In the genomic region with DNA sequence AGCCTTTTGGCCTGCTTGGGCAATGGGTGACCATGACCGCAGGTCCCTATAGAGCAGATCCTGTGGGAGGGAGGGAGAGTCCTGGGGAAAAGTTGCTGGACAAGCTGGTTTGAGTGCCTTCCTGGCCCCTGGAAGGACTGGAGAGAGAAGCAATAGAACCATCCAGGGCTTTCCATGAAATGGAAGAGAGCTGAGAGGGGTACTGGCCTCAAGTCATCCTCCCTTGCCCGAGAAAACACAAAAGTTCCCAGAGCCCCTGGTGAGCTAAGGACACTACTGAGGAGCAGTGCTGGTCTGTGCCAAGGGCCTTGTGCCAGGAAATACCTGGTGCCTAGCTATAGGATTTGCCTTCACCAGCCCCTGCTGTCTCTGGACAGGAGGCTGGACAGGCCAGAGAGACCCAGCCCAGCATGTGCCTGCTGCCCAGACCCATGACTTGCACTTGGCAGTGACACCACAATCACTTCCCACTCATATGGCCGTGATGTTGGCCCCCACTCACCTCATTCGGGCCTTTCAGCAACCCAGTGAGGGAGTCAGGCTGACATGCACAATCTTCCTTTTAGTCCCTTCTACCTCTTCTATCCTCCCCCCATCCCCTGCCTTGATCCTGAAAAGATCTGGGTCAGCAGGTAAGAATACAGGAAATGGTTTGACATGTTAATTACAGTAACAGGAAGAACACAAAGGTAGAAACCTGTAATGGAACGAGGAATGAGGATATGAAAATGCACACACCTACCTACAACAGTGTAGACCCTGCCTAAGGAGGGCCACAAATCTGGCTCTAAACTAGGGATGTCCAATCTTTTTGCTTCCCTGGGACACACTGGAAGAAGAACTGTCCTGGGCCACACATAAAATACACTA, we compare ENCODE assay signal across 2 cellular contexts.
TF ChIP-seq lines count a peak whose summit lies in the region.

No MANE protein-coding gene starts in this region.

TF ChIP-seq in SK-N-SH, 30 proteins besides CTCF, POLR2A, EP300 and RAD21 (continued from another document):
- TF ChIP-seq CHD2 (IDR thresholded peaks at IDR 0.05; ENCODE audit: low read length, partially characterized antibody) (no peak), FOXJ3 (CRISPR knock-in tag; IDR thresholded peaks at IDR 0.05) (no peak), GABPA (IDR thresholded peaks at IDR 0.05; ENCODE audit: low read depth) (no peak), SIN3A (IDR thresholded peaks at IDR 0.05; ENCODE audit: borderline replicate concordance, low read depth, low read length) (no peak)
- TF ChIP-seq, protein P1, sequence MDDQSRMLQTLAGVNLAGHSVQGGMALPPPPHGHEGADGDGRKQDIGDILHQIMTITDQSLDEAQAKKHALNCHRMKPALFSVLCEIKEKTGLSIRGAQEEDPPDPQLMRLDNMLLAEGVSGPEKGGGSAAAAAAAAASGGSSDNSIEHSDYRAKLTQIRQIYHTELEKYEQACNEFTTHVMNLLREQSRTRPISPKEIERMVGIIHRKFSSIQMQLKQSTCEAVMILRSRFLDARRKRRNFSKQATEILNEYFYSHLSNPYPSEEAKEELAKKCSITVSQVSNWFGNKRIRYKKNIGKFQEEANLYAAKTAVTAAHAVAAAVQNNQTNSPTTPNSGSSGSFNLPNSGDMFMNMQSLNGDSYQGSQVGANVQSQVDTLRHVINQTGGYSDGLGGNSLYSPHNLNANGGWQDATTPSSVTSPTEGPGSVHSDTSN (IDR thresholded peaks at IDR 0.05), result no peak
- TF ChIP-seq, protein P2, sequence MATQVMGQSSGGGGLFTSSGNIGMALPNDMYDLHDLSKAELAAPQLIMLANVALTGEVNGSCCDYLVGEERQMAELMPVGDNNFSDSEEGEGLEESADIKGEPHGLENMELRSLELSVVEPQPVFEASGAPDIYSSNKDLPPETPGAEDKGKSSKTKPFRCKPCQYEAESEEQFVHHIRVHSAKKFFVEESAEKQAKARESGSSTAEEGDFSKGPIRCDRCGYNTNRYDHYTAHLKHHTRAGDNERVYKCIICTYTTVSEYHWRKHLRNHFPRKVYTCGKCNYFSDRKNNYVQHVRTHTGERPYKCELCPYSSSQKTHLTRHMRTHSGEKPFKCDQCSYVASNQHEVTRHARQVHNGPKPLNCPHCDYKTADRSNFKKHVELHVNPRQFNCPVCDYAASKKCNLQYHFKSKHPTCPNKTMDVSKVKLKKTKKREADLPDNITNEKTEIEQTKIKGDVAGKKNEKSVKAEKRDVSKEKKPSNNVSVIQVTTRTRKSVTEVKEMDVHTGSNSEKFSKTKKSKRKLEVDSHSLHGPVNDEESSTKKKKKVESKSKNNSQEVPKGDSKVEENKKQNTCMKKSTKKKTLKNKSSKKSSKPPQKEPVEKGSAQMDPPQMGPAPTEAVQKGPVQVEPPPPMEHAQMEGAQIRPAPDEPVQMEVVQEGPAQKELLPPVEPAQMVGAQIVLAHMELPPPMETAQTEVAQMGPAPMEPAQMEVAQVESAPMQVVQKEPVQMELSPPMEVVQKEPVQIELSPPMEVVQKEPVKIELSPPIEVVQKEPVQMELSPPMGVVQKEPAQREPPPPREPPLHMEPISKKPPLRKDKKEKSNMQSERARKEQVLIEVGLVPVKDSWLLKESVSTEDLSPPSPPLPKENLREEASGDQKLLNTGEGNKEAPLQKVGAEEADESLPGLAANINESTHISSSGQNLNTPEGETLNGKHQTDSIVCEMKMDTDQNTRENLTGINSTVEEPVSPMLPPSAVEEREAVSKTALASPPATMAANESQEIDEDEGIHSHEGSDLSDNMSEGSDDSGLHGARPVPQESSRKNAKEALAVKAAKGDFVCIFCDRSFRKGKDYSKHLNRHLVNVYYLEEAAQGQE (IDR thresholded peaks at IDR 0.05; ENCODE audit: low read depth, low read length), result no peak
- TF ChIP-seq, protein P3, sequence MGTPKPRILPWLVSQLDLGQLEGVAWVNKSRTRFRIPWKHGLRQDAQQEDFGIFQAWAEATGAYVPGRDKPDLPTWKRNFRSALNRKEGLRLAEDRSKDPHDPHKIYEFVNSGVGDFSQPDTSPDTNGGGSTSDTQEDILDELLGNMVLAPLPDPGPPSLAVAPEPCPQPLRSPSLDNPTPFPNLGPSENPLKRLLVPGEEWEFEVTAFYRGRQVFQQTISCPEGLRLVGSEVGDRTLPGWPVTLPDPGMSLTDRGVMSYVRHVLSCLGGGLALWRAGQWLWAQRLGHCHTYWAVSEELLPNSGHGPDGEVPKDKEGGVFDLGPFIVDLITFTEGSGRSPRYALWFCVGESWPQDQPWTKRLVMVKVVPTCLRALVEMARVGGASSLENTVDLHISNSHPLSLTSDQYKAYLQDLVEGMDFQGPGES (IDR thresholded peaks at IDR 0.05; ENCODE audit: low read depth, low read length), result no peak

TF ChIP-seq in SK-N-SH treated with all-trans-retinoic acid at 6 μM for 48 hours, 23 proteins besides CTCF, POLR2A, EP300 and RAD21 (continued from another document):
- TF ChIP-seq, protein P4, sequence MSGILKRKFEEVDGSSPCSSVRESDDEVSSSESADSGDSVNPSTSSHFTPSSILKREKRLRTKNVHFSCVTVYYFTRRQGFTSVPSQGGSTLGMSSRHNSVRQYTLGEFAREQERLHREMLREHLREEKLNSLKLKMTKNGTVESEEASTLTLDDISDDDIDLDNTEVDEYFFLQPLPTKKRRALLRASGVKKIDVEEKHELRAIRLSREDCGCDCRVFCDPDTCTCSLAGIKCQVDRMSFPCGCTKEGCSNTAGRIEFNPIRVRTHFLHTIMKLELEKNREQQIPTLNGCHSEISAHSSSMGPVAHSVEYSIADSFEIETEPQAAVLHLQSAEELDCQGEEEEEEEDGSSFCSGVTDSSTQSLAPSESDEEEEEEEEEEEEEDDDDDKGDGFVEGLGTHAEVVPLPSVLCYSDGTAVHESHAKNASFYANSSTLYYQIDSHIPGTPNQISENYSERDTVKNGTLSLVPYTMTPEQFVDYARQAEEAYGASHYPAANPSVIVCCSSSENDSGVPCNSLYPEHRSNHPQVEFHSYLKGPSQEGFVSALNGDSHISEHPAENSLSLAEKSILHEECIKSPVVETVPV (CRISPR knock-in tag; IDR thresholded peaks at IDR 0.05), result no peak
- TF ChIP-seq ZFP30 (CRISPR knock-in tag; IDR thresholded peaks at IDR 0.05) (no peak), ZNF70 (CRISPR knock-in tag; IDR thresholded peaks at IDR 0.05) (no peak)
